1 cellular context compared by ENCODE assay signal in genomic region chr9:104991144-104991953, GRCh38.
TF ChIP-seq lines count a peak whose summit lies in the region.

No MANE protein-coding gene starts in this region.

TF ChIP-seq in K562, 482 proteins besides CTCF, POLR2A, EP300 and RAD21 (continued from another document and continues in another):
- TF ChIP-seq, protein P1, sequence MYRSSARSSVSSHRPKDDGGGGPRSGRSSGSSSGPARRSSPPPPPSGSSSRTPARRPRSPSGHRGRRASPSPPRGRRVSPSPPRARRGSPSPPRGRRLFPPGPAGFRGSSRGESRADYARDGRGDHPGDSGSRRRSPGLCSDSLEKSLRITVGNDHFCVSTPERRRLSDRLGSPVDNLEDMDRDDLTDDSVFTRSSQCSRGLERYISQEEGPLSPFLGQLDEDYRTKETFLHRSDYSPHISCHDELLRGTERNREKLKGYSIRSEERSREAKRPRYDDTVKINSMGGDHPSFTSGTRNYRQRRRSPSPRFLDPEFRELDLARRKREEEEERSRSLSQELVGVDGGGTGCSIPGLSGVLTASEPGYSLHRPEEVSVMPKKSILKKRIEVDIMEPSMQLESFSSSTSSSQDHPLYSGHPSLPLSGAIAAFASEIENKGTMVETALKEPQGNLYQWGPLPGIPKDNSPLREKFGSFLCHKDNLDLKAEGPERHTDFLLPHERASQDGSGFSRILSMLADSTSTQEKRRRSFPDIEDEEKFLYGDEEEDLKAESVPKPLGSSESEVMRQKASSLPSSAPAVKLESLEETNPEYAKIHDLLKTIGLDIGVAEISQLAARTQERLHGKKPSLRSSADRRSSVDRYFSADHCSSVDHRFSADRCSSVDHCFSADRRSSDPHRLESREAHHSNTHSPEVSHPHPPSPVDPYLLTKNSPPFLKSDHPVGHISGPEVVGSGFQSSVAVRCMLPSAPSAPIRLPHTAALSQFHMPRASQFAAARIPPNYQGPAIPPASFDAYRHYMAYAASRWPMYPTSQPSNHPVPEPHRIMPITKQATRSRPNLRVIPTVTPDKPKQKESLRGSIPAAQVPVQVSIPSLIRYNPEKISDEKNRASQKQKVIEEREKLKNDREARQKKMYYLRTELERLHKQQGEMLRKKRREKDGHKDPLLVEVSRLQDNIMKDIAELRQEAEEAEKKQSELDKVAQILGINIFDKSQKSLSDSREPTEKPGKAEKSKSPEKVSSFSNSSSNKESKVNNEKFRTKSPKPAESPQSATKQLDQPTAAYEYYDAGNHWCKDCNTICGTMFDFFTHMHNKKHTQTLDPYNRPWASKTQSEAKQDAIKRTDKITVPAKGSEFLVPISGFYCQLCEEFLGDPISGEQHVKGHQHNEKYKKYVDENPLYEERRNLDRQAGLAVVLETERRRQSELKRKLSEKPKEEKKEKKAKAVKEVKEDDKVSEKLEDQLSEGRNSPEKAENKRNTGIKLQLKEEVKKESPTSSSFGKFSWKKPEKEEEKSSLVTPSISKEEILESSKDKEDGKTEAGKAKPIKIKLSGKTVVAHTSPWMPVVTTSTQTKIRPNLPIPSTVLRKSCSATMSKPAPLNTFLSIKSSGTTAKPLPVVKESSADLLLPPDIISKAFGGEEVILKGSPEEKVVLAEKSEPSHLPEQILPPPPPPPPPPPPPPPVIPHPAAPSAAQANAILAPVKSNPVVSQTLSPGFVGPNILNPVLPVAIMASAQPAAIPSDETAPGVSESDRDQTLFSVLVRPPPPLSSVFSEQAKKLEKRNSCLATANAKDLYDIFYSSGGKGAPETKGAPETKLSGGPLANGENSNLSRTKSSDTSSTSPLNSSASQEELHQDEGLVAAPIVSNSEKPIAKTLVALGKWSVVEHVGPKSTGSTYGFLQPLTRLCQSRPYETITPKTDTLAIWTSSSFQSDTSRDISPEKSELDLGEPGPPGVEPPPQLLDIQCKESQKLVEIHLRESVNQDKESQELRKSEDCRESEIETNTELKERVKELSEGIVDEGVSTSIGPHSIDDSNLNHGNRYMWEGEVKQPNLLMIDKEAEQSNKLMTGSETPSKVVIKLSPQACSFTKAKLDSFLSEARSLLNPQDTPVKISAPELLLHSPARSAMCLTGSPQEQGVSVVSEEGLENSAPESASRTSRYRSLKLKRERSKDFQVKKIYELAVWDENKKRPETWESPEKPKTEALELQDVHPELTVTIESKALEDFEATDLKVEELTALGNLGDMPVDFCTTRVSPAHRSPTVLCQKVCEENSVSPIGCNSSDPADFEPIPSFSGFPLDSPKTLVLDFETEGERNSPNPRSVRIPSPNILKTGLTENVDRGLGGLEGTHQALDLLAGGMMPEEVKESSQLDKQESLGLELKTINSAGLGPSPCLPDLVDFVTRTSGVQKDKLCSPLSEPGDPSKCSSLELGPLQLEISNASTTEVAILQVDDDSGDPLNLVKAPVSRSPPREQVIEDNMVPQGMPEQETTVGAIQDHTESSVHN (IDR thresholded peaks at IDR 0.05; ENCODE audit: borderline replicate concordance in 1 of 2, low read depth in 1 of 2): 0 out of 4 replicates have a peak, but pooled peaks of 1 of the 2 experiments have one; percentile 31
- TF ChIP-seq MGA (IDR thresholded peaks at IDR 0.05): peak; percentile 79
- TF ChIP-seq CXXC5 (CRISPR knock-in tag; IDR thresholded peaks at IDR 0.05): peak; percentile 44
- TF ChIP-seq TAF1 (IDR thresholded peaks at IDR 0.05; ENCODE audit: control insufficient read depth, extremely low read depth, insufficient read depth, low read length, severe bottlenecking): peak; percentile 9
- no peak for TF ChIP-seq MED1 (CRISPR knock-in tag; IDR thresholded peaks at IDR 0.05; ENCODE audit: borderline replicate concordance)
- TF ChIP-seq, protein P2, sequence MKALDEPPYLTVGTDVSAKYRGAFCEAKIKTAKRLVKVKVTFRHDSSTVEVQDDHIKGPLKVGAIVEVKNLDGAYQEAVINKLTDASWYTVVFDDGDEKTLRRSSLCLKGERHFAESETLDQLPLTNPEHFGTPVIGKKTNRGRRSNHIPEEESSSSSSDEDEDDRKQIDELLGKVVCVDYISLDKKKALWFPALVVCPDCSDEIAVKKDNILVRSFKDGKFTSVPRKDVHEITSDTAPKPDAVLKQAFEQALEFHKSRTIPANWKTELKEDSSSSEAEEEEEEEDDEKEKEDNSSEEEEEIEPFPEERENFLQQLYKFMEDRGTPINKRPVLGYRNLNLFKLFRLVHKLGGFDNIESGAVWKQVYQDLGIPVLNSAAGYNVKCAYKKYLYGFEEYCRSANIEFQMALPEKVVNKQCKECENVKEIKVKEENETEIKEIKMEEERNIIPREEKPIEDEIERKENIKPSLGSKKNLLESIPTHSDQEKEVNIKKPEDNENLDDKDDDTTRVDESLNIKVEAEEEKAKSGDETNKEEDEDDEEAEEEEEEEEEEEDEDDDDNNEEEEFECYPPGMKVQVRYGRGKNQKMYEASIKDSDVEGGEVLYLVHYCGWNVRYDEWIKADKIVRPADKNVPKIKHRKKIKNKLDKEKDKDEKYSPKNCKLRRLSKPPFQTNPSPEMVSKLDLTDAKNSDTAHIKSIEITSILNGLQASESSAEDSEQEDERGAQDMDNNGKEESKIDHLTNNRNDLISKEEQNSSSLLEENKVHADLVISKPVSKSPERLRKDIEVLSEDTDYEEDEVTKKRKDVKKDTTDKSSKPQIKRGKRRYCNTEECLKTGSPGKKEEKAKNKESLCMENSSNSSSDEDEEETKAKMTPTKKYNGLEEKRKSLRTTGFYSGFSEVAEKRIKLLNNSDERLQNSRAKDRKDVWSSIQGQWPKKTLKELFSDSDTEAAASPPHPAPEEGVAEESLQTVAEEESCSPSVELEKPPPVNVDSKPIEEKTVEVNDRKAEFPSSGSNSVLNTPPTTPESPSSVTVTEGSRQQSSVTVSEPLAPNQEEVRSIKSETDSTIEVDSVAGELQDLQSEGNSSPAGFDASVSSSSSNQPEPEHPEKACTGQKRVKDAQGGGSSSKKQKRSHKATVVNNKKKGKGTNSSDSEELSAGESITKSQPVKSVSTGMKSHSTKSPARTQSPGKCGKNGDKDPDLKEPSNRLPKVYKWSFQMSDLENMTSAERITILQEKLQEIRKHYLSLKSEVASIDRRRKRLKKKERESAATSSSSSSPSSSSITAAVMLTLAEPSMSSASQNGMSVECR (CRISPR knock-in tag; IDR thresholded peaks at IDR 0.05): peak; percentile 68; the same call in 1 of the 2 replicates
- TF ChIP-seq, protein P3, sequence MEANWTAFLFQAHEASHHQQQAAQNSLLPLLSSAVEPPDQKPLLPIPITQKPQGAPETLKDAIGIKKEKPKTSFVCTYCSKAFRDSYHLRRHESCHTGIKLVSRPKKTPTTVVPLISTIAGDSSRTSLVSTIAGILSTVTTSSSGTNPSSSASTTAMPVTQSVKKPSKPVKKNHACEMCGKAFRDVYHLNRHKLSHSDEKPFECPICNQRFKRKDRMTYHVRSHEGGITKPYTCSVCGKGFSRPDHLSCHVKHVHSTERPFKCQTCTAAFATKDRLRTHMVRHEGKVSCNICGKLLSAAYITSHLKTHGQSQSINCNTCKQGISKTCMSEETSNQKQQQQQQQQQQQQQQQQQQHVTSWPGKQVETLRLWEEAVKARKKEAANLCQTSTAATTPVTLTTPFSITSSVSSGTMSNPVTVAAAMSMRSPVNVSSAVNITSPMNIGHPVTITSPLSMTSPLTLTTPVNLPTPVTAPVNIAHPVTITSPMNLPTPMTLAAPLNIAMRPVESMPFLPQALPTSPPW (CRISPR knock-in tag; IDR thresholded peaks at IDR 0.05): peak; percentile 90
- TF ChIP-seq, protein P4, sequence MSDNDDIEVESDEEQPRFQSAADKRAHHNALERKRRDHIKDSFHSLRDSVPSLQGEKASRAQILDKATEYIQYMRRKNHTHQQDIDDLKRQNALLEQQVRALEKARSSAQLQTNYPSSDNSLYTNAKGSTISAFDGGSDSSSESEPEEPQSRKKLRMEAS (CRISPR knock-in tag; IDR thresholded peaks at IDR 0.05): peak; percentile 38
- no peak for TF ChIP-seq MCM3 (IDR thresholded peaks at IDR 0.05)
- TF ChIP-seq ZNF695 (CRISPR knock-in tag; IDR thresholded peaks at IDR 0.05): no peak
- peak; percentile 23; the same call in 1 of the 2 replicates for TF ChIP-seq PHF8 (IDR thresholded peaks at IDR 0.05; ENCODE audit: borderline replicate concordance, low read length)
- peak; percentile 65 for TF ChIP-seq RNF2 (IDR thresholded peaks at IDR 0.05)
- TF ChIP-seq, protein P5, sequence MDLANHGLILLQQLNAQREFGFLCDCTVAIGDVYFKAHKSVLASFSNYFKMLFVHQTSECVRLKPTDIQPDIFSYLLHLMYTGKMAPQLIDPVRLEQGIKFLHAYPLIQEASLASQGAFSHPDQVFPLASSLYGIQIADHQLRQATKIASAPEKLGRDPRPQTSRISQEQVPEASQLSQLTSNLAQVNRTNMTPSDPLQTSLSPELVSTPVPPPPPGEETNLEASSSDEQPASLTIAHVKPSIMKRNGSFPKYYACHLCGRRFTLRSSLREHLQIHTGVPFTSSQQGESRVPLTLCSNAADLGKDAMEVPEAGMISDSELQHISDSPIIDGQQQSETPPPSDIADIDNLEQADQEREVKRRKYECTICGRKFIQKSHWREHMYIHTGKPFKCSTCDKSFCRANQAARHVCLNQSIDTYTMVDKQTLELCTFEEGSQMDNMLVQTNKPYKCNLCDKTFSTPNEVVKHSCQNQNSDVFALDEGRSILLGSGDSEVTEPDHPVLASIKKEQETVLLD (IDR thresholded peaks at IDR 0.05): peak; percentile 76
- no peak for TF ChIP-seq XRCC3 (IDR thresholded peaks at IDR 0.05)
- TF ChIP-seq CREM (IDR thresholded peaks at IDR 0.05; ENCODE audit: low read depth): peak; percentile 45; the same call in 1 of the 2 replicates
- TF ChIP-seq NCOA6 (IDR thresholded peaks at IDR 0.05): peak; percentile 50; the same call in 1 of the 2 replicates
- TF ChIP-seq TEAD2 (tag; IDR thresholded peaks at IDR 0.05): no peak
- TF ChIP-seq ERF (CRISPR knock-in tag; IDR thresholded peaks at IDR 0.05): 0 out of 2 replicates have a peak, but pooled peaks have one; percentile 39
- TF ChIP-seq ATF1 (CRISPR knock-in tag; IDR thresholded peaks at IDR 0.05): no peak
- peak; percentile 48 for TF ChIP-seq ATF1 (tag; IDR thresholded peaks at IDR 0.05)
- TF ChIP-seq CEBPB (tag; IDR thresholded peaks at IDR 0.05): peak; percentile 43; the same call in 1 of the 2 replicates
- no peak for TF ChIP-seq ARID2 (IDR thresholded peaks at IDR 0.05)
- peak in 1 of 2 experiments; percentile 69; a peak in 2 of 4 replicates for TF ChIP-seq MAZ (CRISPR knock-in tag; conservative IDR thresholded peaks at IDR 0.05 in 1 of 2, IDR thresholded peaks at IDR 0.05 in 1 of 2)
- peak; percentile 89 for TF ChIP-seq NCOR1 (IDR thresholded peaks at IDR 0.05)
- 0 out of 2 replicates have a peak, but pooled peaks have one; percentile 13 for TF ChIP-seq ETV5 (CRISPR knock-in tag; IDR thresholded peaks at IDR 0.05; ENCODE audit: low read depth)
